In the genomic region with DNA sequence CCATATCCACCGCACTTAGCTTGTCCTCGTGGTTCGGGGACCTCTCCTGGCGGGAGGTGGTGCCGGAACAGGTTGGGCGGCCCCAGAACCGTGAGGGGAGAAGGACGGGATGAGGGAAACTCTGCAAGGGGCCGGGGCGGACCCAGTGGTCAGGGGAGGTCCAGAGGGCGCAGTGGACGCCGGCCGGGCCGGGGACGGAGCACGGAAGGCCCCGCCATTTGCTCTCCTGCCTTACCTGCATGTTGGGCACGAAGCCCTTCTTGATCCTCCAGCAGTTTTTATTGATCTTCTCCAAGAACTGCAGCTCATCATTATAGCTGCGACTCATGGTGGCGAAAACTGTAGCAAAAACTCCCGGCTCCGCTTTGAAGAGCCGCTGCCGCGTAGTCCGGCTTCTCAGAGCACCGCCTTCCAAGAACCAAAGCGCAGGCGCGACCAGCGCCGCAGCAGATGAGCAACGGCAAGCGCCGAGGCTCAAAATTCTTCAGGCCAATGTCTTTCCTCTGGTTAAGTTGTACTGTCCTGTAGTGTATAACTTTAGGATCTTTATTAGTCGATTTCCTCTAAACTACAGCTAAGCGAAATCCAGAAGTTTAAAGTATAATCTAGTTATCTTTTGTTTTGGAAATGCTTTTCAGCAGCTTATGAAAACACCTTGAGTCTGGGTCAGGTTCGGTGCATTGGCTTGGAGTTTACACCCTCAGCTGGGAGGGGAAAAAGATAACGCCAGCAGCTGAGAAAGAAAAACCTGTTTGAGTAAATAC, we compare ENCODE assay signal across 8 cellular contexts. TPM values are rescaled to one million over a fixed set of nuclear protein-coding genes. Genes with fewer than 3 reads are reported as not detected.
DNase-seq lines count a peak whose midpoint lies in the region; ATAC-seq, FAIRE-seq and TF ChIP-seq lines count a peak whose summit lies in the region.

Gene RTCB (minus strand): TSS at position 419 of the 764 bp plus-strand sequence. CDS start 91 bp downstream, at position 328.

- H3K27me3 ChIP-seq in dorsolateral prefrontal cortex: no peaks in the 10 kb centered on the region
- H3K27me3 ChIP-seq in left lung: no peaks in the 10 kb centered on the region

- H3K27me3 Mint-ChIP-seq in activated CD4-positive, alpha-beta memory T cell treated with anti-CD3 and anti-CD28 coated beads, Interleukin-2, amount 10 ng/mL, durations not matched to agents 7 days and 5 days: peaks cover 6% of the 10 kb centered on the region

- POLR2A ChIA-PET in activated CD4-positive, alpha-beta memory T cell treated with anti-CD3 and anti-CD28 coated beads, Interleukin-2, amount 10 ng/mL, durations not matched to agents 7 days and 5 days (lab: Charles Lee): interaction anchor here (0.6 to 3.8 kb wide), 9 partner anchors 10 to 1205 kb away, joined by 3 to 54 read pairs (median 3); partner anchors contain the start of gene FBXO7

- FAIRE-seq in A204.1 (lab: Jason Lieb, UNC): peak; percentile 89

- intact Hi-C loops in dorsolateral prefrontal cortex (cut with DNase I) (loop anchor here (1.0 to 5.0 kb wide), 5 partner anchors 62 to 925 kb away; partner anchors contain the start of genes FBXO7 (in 2 of the 2), EIF4ENIF1 (in 1 of the 2) and TIMP3 (in 1 of the 2)), left lung (cut with DNase I) (no loop called here)

- H3K27ac ChIP-seq in dorsolateral prefrontal cortex (peak within 1 kb of the TSS in 51 of 59 donors; percentile 16 to 86 (median 56)), left lung (peak within 1 kb of the TSS; percentile 76)

- no peaks in the 10 kb centered on the region for H3K9me3 ChIP-seq in left lung

- peaks cover 54% of the 10 kb centered on the region for H3K4me1 Mint-ChIP-seq in activated CD4-positive, alpha-beta memory T cell treated with anti-CD3 and anti-CD28 coated beads, Interleukin-2, amount 10 ng/mL, durations not matched to agents 7 days and 5 days

- TF ChIP-seq CTCF in dorsolateral prefrontal cortex (IDR thresholded peaks at IDR 0.05 in 54 of 56, conservative IDR thresholded peaks at IDR 0.05 in 2 of 56; ENCODE audit: low read depth in 1 of 56, partially characterized antibody in 56 of 56): peak in 48 of 56 donors; percentile 8 to 66 (median 36)
- no peak for TF ChIP-seq CTCF in left lung (IDR thresholded peaks at IDR 0.05)

- CTCF ChIA-PET in activated CD4-positive, alpha-beta memory T cell treated with anti-CD3 and anti-CD28 coated beads, Interleukin-2, amount 10 ng/mL, durations not matched to agents 7 days and 5 days (lab: Charles Lee): interaction anchor here (0.9 to 3.1 kb wide), 10 partner anchors 11 to 269 kb away, joined by 3 to 38 read pairs (median 6); partner anchors contain the start of gene FBXO7

- peak within 1 kb of the TSS; percentile 96 for H3K4me3 Mint-ChIP-seq in activated CD4-positive, alpha-beta memory T cell treated with anti-CD3 and anti-CD28 coated beads, Interleukin-2, amount 10 ng/mL, durations not matched to agents 7 days and 5 days

- no peaks in the 10 kb centered on the region for H3K9me3 Mint-ChIP-seq in activated CD4-positive, alpha-beta memory T cell treated with anti-CD3 and anti-CD28 coated beads, Interleukin-2, amount 10 ng/mL, durations not matched to agents 7 days and 5 days

- peak within 1 kb of the TSS; percentile 63 to 100 (median 92) for H3K4me3 ChIP-seq in dorsolateral prefrontal cortex
- peak within 1 kb of the TSS; percentile 75 to 87 for H3K4me3 ChIP-seq in left lung

- peaks cover 0 to 22% of the 10 kb centered on the region in 2 donors for H3K36me3 ChIP-seq in left lung

- DNase-seq in NCI-H82 treated with DMSO at 0.1 percent for 48 hours (lab: John Stamatoyannopoulos, UW; ENCODE audit: unreplicated experiment): peak; percentile 62
- DNase-seq in activated CD4-positive, alpha-beta memory T cell treated with anti-CD3 and anti-CD28 coated beads, Interleukin-2, amount 10 ng/mL, durations not matched to agents 7 days and 5 days: peak; percentile 93
- DNase-seq in dorsolateral prefrontal cortex: peak; percentile 81 to 94 (median 88)
- peak; percentile 91 to 93 for DNase-seq in left lung
- DNase-seq in stimulated activated CD4-positive, alpha-beta T cell treated with anti-CD3 and anti-CD28 coated beads, Interleukin-2, amount 100 ng/mL, for 24 hours: peak; percentile 94 to 96

- TF ChIP-seq POLR2A in GM18526 (IDR thresholded peaks at IDR 0.05; ENCODE audit: extremely low read depth, insufficient read length): peak; percentile 66

- peaks cover 13 to 43% of the 10 kb centered on the region in 2 donors for H3K4me1 ChIP-seq in left lung

- peaks cover 32% of the 10 kb centered on the region for H3K36me3 Mint-ChIP-seq in activated CD4-positive, alpha-beta memory T cell treated with anti-CD3 and anti-CD28 coated beads, Interleukin-2, amount 10 ng/mL, durations not matched to agents 7 days and 5 days (ENCODE audit: low read depth)

- peak within 1 kb of the TSS; percentile 87 for H3K27ac Mint-ChIP-seq in activated CD4-positive, alpha-beta memory T cell treated with anti-CD3 and anti-CD28 coated beads, Interleukin-2, amount 10 ng/mL, durations not matched to agents 7 days and 5 days

- peak; percentile 80 for ATAC-seq in HG03521 (IDR thresholded peaks at IDR 0.05; ENCODE audit: unreplicated experiment)
- ATAC-seq in left lung: peak; percentile 94

RNA-seq across cellular contexts. Expression of gene RTCB, which starts in this region (rescaled TPM):
- 10 to 100 TPM; 58.3 to 61.6 TPM for total RNA-seq in activated CD4-positive, alpha-beta memory T cell treated with anti-CD3 and anti-CD28 coated beads, Interleukin-2, amount 10 ng/mL, durations not matched to agents 7 days and 5 days
- 10 to 100 TPM; 34.6 to 76.6 (median 58.4) TPM for total RNA-seq in dorsolateral prefrontal cortex
- 10 to 100 TPM; 61.8 to 67.9 TPM for total RNA-seq in left lung

Comparison
In these comparisons a context has a peak if more than half of its experiments do, and no peak if none do; other contexts are left out.
1. Peak in every context shown above with its lines: DNase-seq, ATAC-seq, H3K4me3 ChIP-seq and H3K27ac ChIP-seq.
2. CTCF ChIP-seq: peak in dorsolateral prefrontal cortex (48 of 56); none in left lung (0 of 2).
3. intact Hi-C loops: an anchor here in dorsolateral prefrontal cortex (1.0 to 5.0 kb wide); none called in left lung.